1 cellular context compared by ENCODE assay signal in the genomic region with DNA sequence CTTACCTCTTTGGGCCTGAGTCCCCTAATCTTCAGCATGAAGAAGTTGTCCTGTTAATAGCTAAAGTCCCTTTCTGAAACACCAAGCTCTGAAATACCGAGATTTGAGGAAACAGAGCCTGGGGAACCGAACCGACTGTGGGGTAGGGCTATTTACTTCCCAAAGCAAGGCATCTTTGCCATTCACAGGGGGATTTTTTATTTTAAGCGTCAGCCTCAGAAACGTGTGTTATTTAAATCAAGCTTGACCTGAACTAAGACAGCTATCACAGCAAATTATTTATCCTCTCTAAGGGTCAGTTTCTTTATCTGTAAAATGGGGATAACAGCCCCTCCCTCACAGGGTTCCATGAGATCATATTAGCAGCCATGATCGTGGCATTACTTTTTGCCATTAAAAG.
TF ChIP-seq lines count a peak whose summit lies in the region.

No MANE protein-coding gene starts in this region.

TF ChIP-seq in SK-N-SH treated with all-trans-retinoic acid at 6 μM for 48 hours, 23 proteins besides CTCF, POLR2A, EP300 and RAD21 (continued from another document):
- no peak for TF ChIP-seq ARNTL (CRISPR knock-in tag; IDR thresholded peaks at IDR 0.05; ENCODE audit: borderline replicate concordance, low read depth)
- no peak for TF ChIP-seq CSDC2 (CRISPR knock-in tag; IDR thresholded peaks at IDR 0.05)
- TF ChIP-seq PPARA (CRISPR knock-in tag; IDR thresholded peaks at IDR 0.05; ENCODE audit: borderline replicate concordance): no peak
- TF ChIP-seq, protein P1, sequence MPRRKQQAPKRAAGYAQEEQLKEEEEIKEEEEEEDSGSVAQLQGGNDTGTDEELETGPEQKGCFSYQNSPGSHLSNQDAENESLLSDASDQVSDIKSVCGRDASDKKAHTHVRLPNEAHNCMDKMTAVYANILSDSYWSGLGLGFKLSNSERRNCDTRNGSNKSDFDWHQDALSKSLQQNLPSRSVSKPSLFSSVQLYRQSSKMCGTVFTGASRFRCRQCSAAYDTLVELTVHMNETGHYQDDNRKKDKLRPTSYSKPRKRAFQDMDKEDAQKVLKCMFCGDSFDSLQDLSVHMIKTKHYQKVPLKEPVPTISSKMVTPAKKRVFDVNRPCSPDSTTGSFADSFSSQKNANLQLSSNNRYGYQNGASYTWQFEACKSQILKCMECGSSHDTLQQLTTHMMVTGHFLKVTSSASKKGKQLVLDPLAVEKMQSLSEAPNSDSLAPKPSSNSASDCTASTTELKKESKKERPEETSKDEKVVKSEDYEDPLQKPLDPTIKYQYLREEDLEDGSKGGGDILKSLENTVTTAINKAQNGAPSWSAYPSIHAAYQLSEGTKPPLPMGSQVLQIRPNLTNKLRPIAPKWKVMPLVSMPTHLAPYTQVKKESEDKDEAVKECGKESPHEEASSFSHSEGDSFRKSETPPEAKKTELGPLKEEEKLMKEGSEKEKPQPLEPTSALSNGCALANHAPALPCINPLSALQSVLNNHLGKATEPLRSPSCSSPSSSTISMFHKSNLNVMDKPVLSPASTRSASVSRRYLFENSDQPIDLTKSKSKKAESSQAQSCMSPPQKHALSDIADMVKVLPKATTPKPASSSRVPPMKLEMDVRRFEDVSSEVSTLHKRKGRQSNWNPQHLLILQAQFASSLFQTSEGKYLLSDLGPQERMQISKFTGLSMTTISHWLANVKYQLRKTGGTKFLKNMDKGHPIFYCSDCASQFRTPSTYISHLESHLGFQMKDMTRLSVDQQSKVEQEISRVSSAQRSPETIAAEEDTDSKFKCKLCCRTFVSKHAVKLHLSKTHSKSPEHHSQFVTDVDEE (CRISPR knock-in tag; IDR thresholded peaks at IDR 0.05): no peak
